ENCODE assay signal across 16 cellular contexts in the genomic region with DNA sequence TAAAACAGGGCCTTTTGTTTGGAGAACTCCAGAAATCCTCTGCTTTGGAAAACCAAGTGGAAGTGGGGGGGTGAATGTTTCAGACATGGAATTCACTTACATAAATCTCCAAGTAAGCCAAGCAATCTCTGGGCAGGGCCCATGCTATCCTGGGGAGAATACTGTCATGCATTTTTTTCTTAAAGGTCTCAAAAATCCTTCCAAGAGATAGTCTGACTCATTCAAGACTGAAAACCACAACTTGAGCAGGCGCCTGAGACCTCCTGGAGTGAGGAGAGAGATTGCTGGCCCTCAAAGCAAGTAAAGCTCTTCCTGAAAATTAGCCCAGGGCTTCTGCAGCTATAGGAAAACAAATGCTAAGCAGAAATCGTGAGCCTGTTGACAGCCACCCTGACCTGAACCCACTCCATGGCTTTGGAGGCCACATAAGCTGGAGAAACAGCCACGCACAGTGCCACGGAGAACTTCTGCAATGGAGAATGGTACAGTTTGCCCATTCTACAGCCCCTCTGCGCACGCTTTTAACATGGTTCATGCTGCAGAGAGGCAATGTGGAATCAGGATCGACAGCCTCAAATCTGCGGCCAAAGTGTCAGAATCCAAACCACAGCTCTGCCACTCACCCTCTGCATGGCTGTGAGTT.
DNase-seq lines count a peak whose midpoint lies in the region; ATAC-seq, FAIRE-seq and TF ChIP-seq lines count a peak whose summit lies in the region.
"Had no signal": no experiment of that assay in that cellular context is flagged by ENCODE, and none has a peak within 500 bp of the region (broad histone marks: within the 10 kb centered on the region; RNA-seq: fewer than 3 reads in every experiment).

No MANE protein-coding gene starts in this region.

- no peak overlapping the region for H3K4me3 Mint-ChIP-seq in chondrocyte (ENCODE audit: unreplicated experiment)
- H3K4me3 Mint-ChIP-seq in activated CD8-positive, alpha-beta T cell treated with anti-CD3 and anti-CD28 coated beads for 36 hours = no peak overlapping the region
- H3K4me3 Mint-ChIP-seq: natural killer cell treated with Interleukin-12 subunit alpha and Interleukin-12 subunit beta and Interleukin-15 and Interleukin-18, amount 100 ng/mL, for 72 hours; stimulated activated naive CD8-positive, alpha-beta T cell treated with anti-CD3 and anti-CD28 coated beads, Interleukin-15, amount 100 ng/mL, for 72 hours; T-helper 17 cell had no signal

- POLR2A ChIA-PET in A673 (lab: Charles Lee; ENCODE audit: low non-redundant PET) = no interaction called here
- POLR2A ChIA-PET in activated CD8-positive, alpha-beta T cell treated with anti-CD3 and anti-CD28 coated beads for 36 hours (lab: Charles Lee) = no interaction called here

- H3K27ac ChIP-seq in A673 (ENCODE audit: low read depth, low read length, poor library complexity, severe bottlenecking) (no peak overlapping the region), lung (ENCODE audit: low read depth in 1 of 2, low read length in 1 of 2) (no peak overlapping the region)

- ATAC-seq in lung (ENCODE audit: insufficient read depth, low FRiP score) = peak; percentile 75
- ATAC-seq in activated CD8-positive, alpha-beta T cell treated with anti-CD3 and anti-CD28 coated beads for 36 hours = no peak
- ATAC-seq: activated naive CD4-positive, alpha-beta T cell treated with anti-CD3 and anti-CD28 coated beads, Interleukin-2, amount 50 U/mL, for 72 hours; natural killer cell treated with Interleukin-12 subunit alpha and Interleukin-12 subunit beta and Interleukin-15 and Interleukin-18, amount 100 ng/mL, for 72 hours; stimulated activated naive CD8-positive, alpha-beta T cell treated with anti-CD3 and anti-CD28 coated beads, Interleukin-15, amount 100 ng/mL, for 72 hours; T-helper 17 cell had no signal

- WGBS in lung, 2 donors = 81 to 88% methylated on average over 8 of the region's 8 CpGs

- peak overlapping the region; percentile 89 for H3K27ac Mint-ChIP-seq in chondrocyte (ENCODE audit: unreplicated experiment)
- no peak overlapping the region for H3K27ac Mint-ChIP-seq in activated CD8-positive, alpha-beta T cell treated with anti-CD3 and anti-CD28 coated beads for 36 hours
- H3K27ac Mint-ChIP-seq: activated naive CD4-positive, alpha-beta T cell treated with anti-CD3 and anti-CD28 coated beads, Interleukin-2, amount 50 U/mL, for 72 hours; natural killer cell treated with Interleukin-12 subunit alpha and Interleukin-12 subunit beta and Interleukin-15 and Interleukin-18, amount 100 ng/mL, for 72 hours; stimulated activated naive CD8-positive, alpha-beta T cell treated with anti-CD3 and anti-CD28 coated beads, Interleukin-15, amount 100 ng/mL, for 72 hours; T-helper 17 cell had no signal

- no peak for TF ChIP-seq POLR2A in GM12891 (IDR thresholded peaks at IDR 0.05; ENCODE audit: low read depth, low read length)

- no TSS peak for BruUV-seq in A673 (replicated peaks; lab: Mats Ljungman, UMichigan)

- TF ChIP-seq CTCF in A673 (conservative IDR thresholded peaks at IDR 0.05; ENCODE audit: low read depth, low read length) (no peak), chondrocyte (IDR thresholded peaks at IDR 0.05) (no peak), lung (IDR thresholded peaks at IDR 0.05; ENCODE audit: control extremely low read depth, extremely low read depth) (no peak)
- no peak for TF ChIP-seq CTCF in activated CD8-positive, alpha-beta T cell treated with anti-CD3 and anti-CD28 coated beads for 36 hours (IDR thresholded peaks at IDR 0.05)

- H3K27me3 ChIP-seq in A673 (replicated peaks; ENCODE audit: insufficient read depth, low read depth, low read length, poor library complexity) = no peaks in the 10 kb centered on the region
- H3K27me3 ChIP-seq in lung (ENCODE audit: control insufficient read depth, insufficient read depth) = no peaks in the 10 kb centered on the region

- H3K4me3 ChIP-seq in A673 (ENCODE audit: low read depth, low read length, poor library complexity, severe bottlenecking) = no peak overlapping the region
- no peak overlapping the region for H3K4me3 ChIP-seq in lung

- no peaks in the 10 kb centered on the region for H3K36me3 Mint-ChIP-seq in chondrocyte (ENCODE audit: low read depth)
- H3K36me3 Mint-ChIP-seq in activated CD8-positive, alpha-beta T cell treated with anti-CD3 and anti-CD28 coated beads for 36 hours (ENCODE audit: low read depth) = no peaks in the 10 kb centered on the region
- H3K36me3 Mint-ChIP-seq: activated naive CD4-positive, alpha-beta T cell treated with anti-CD3 and anti-CD28 coated beads, Interleukin-2, amount 50 U/mL, for 72 hours; natural killer cell treated with Interleukin-12 subunit alpha and Interleukin-12 subunit beta and Interleukin-15 and Interleukin-18, amount 100 ng/mL, for 72 hours had no signal

- no peaks in the 10 kb centered on the region for H3K27me3 Mint-ChIP-seq in chondrocyte (ENCODE audit: low read depth)
- H3K27me3 Mint-ChIP-seq in activated CD8-positive, alpha-beta T cell treated with anti-CD3 and anti-CD28 coated beads for 36 hours = peaks cover 3% of the 10 kb centered on the region
- H3K27me3 Mint-ChIP-seq: stimulated activated naive CD8-positive, alpha-beta T cell treated with anti-CD3 and anti-CD28 coated beads, Interleukin-15, amount 100 ng/mL, for 72 hours; T-helper 17 cell had no signal

- no peaks in the 10 kb centered on the region for H3K36me3 ChIP-seq in A673 (ENCODE audit: insufficient read depth, low read length, poor library complexity, severe bottlenecking)
- H3K36me3 ChIP-seq in lung (ENCODE audit: control insufficient read depth in 2 of 2, insufficient read depth in 2 of 2, low read length in 2 of 2) = no peaks in the 10 kb centered on the region

- H3K9me3 ChIP-seq in A673 (ENCODE audit: low read depth, low read length, poor library complexity, severe bottlenecking) (no peaks in the 10 kb centered on the region), lung (ENCODE audit: control insufficient read depth in 2 of 2, insufficient read depth in 1 of 2, low read length in 1 of 2) (peaks cover 0 to 5% of the 10 kb centered on the region in 2 donors)

- no peaks in the 10 kb centered on the region for H3K9me3 Mint-ChIP-seq in chondrocyte (ENCODE audit: low read depth)
- H3K9me3 Mint-ChIP-seq in activated CD8-positive, alpha-beta T cell treated with anti-CD3 and anti-CD28 coated beads for 36 hours = no peaks in the 10 kb centered on the region
- H3K9me3 Mint-ChIP-seq: natural killer cell treated with Interleukin-12 subunit alpha and Interleukin-12 subunit beta and Interleukin-15 and Interleukin-18, amount 100 ng/mL, for 72 hours; stimulated activated naive CD8-positive, alpha-beta T cell treated with anti-CD3 and anti-CD28 coated beads, Interleukin-15, amount 100 ng/mL, for 72 hours had no signal

- DNase-seq in A673 (ENCODE audit: low spot score) (peak; percentile 90), M059J (ENCODE audit: low read depth) (peak; percentile 94), chondrocyte (ENCODE audit: low spot score) (no peak), lung (ENCODE audit: low spot score) (peak; percentile 30), GM12891 (ENCODE audit: insufficient read length, low spot score) (no peak), NCI-H2196 (lab: John Stamatoyannopoulos, UW; ENCODE audit: unreplicated experiment) (no peak), SKM-1 (lab: John Stamatoyannopoulos, UW; ENCODE audit: unreplicated experiment) (no peak)
- no peak for DNase-seq in activated CD8-positive, alpha-beta T cell treated with anti-CD3 and anti-CD28 coated beads for 36 hours
- DNase-seq: activated CD8-positive, alpha-beta memory T cell treated with anti-CD3 and anti-CD28 coated beads for 24 hours; effector CD4-positive, alpha-beta T cell; NCI-H1694; NK-92 treated with Interleukin-12 subunit alpha and Interleukin-12 subunit beta, amount 100 ng/mL, for 24 hours; stimulated activated naive CD8-positive, alpha-beta T cell treated with anti-CD3 and anti-CD28 coated beads, Interleukin-15, amount 100 ng/mL, for 72 hours; T-helper 17 cell had no signal

- H3K4me1 ChIP-seq in A673 (ENCODE audit: insufficient read depth, low read length, poor library complexity, severe bottlenecking) (peaks cover 14% of the 10 kb centered on the region), lung (ENCODE audit: control insufficient read depth in 2 of 2, insufficient read depth in 2 of 2, low read length in 2 of 2) (no peaks in the 10 kb centered on the region)

- H3K4me1 Mint-ChIP-seq in chondrocyte (ENCODE audit: low read depth) = peaks cover 29% of the 10 kb centered on the region
- no peaks in the 10 kb centered on the region for H3K4me1 Mint-ChIP-seq in activated CD8-positive, alpha-beta T cell treated with anti-CD3 and anti-CD28 coated beads for 36 hours (ENCODE audit: low read depth)
- H3K4me1 Mint-ChIP-seq: stimulated activated naive CD8-positive, alpha-beta T cell treated with anti-CD3 and anti-CD28 coated beads, Interleukin-15, amount 100 ng/mL, for 72 hours; T-helper 17 cell had no signal

- no peak for FAIRE-seq in GM12891 (lab: Jason Lieb, UNC)

- CTCF ChIA-PET in A673 (lab: Charles Lee) = no interaction called here
- CTCF ChIA-PET in activated CD8-positive, alpha-beta T cell treated with anti-CD3 and anti-CD28 coated beads for 36 hours (lab: Charles Lee) = no interaction called here

- intact Hi-C loops in A673 (cut with micrococcal nuclease; ENCODE audit: unreplicated experiment) = no loop called here
- intact Hi-C loops in activated CD8-positive, alpha-beta T cell treated with anti-CD3 and anti-CD28 coated beads for 36 hours (cut with micrococcal nuclease) = no loop called here

TF ChIP-seq in GM12891, 5 proteins besides CTCF, POLR2A, EP300 and RAD21:
- TF ChIP-seq POLR2AphosphoS5 (IDR thresholded peaks at IDR 0.05; ENCODE audit: low read depth, low read length) (no peak), TAF1 (IDR thresholded peaks at IDR 0.05; ENCODE audit: low read depth, low read length) (no peak), PAX5 (IDR thresholded peaks at IDR 0.05; ENCODE audit: insufficient read depth, low read length, severe bottlenecking) (no peak), SPI1 (IDR thresholded peaks at IDR 0.05; ENCODE audit: low read depth, low read length) (no peak), POU2F2 (IDR thresholded peaks at IDR 0.05; ENCODE audit: low read depth, low read length) (no peak)

Comparison
In these comparisons a context has a peak if more than half of its experiments do, and no peak if none do; other contexts are left out.
1. DNase-seq: peak in A673 (single experiment), M059J (single experiment) and lung (single experiment); none in chondrocyte (single experiment), GM12891 (single experiment), NCI-H2196 (single experiment), activated CD8-positive, alpha-beta T cell treated with anti-CD3 and anti-CD28 coated beads for 36 hours (single experiment) and SKM-1 (single experiment).